1 cellular context compared by ENCODE assay signal in the genomic region with DNA sequence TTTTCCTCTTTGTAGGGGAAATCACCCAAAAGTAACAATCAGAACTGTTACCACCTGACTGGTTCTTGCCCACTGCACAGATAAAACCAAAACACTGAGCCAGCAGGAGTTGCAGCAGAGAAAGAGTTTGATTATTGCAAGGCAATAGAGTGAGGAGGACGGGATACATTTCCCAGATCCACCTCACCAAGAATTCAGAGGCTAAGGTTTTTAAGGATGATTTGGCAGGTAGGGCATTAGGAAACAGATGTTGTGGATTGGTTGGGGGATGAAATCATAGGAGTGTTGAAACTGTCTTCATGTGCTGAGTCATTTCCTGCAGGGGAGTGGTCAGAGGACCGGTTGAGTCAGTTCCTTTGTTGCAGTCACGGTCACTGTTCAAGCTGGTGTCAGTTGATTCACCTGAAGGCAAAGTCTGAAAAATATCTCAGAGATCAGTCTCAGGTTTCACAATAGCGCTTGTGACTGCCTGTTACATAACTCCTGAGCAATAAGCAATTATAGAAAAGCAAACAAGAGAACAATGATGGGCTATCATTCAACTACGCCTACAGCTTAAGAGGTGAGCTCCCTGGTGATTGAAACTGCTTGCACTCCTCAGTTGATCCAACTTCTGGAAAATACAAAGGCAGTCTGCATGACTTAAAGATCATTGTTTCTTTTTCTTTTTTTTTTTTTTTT.
TF ChIP-seq lines count a peak whose summit lies in the region.

No MANE protein-coding gene starts in this region.

TF ChIP-seq in K562, 482 proteins besides CTCF, POLR2A, EP300 and RAD21 (continued from another document and continues in another):
- TF ChIP-seq, protein P1, sequence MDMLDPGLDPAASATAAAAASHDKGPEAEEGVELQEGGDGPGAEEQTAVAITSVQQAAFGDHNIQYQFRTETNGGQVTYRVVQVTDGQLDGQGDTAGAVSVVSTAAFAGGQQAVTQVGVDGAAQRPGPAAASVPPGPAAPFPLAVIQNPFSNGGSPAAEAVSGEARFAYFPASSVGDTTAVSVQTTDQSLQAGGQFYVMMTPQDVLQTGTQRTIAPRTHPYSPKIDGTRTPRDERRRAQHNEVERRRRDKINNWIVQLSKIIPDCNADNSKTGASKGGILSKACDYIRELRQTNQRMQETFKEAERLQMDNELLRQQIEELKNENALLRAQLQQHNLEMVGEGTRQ (CRISPR knock-in tag; IDR thresholded peaks at IDR 0.05) = no peak
- TF ChIP-seq ARHGAP35 (IDR thresholded peaks at IDR 0.05; ENCODE audit: partially characterized antibody) (no peak), ZNF134 (CRISPR knock-in tag; conservative IDR thresholded peaks at IDR 0.05) (no peak), ZNF586 (CRISPR knock-in tag; conservative IDR thresholded peaks at IDR 0.05) (no peak), SMAD2 (IDR thresholded peaks at IDR 0.05; ENCODE audit: low read depth, low read length) (no peak), HDAC3 (IDR thresholded peaks at IDR 0.05; ENCODE audit: borderline replicate concordance, partially characterized antibody) (peak; percentile 91), TFE3 (CRISPR knock-in tag; IDR thresholded peaks at IDR 0.05) (no peak), CEBPG (CRISPR knock-in tag; IDR thresholded peaks at IDR 0.05) (peak; percentile 89), CEBPG (tag; conservative IDR thresholded peaks at IDR 0.05 in 1 of 2, IDR thresholded peaks at IDR 0.05 in 1 of 2) (peak; percentile 93 to 99), ZNF407 (IDR thresholded peaks at IDR 0.05; ENCODE audit: low read depth) (no peak), ATF3 (IDR thresholded peaks at IDR 0.05) (peak; percentile 99), ATF3 (CRISPR knock-in tag; conservative IDR thresholded peaks at IDR 0.05) (peak; percentile 87), ZNF512 (tag; IDR thresholded peaks at IDR 0.05) (no peak), ZNF124 (CRISPR knock-in tag; IDR thresholded peaks at IDR 0.05) (no peak), BCL6 (CRISPR knock-in tag; IDR thresholded peaks at IDR 0.05) (no peak), ZC3H11A (IDR thresholded peaks at IDR 0.05; ENCODE audit: low read depth, low read length) (no peak), PHB2 (IDR thresholded peaks at IDR 0.05; ENCODE audit: low read depth) (no peak), KLF6 (CRISPR knock-in tag; IDR thresholded peaks at IDR 0.05; ENCODE audit: borderline replicate concordance) (no peak), EGR1 (conservative IDR thresholded peaks at IDR 0.05) (peak; percentile 55; the same call in 1 of the 2 replicates), SIX5 (IDR thresholded peaks at IDR 0.05; ENCODE audit: borderline replicate concordance in 1 of 2, insufficient read depth in 1 of 2, low read depth in 1 of 2, low read length in 2 of 2) (no peak), PURB (CRISPR knock-in tag; IDR thresholded peaks at IDR 0.05; ENCODE audit: low read depth) (no peak), OTX1 (CRISPR knock-in tag; IDR thresholded peaks at IDR 0.05) (no peak), ZKSCAN1 (IDR thresholded peaks at IDR 0.05; ENCODE audit: low read depth, low read length) (no peak), PHF21A (IDR thresholded peaks at IDR 0.05; ENCODE audit: borderline replicate concordance, low read depth) (peak; percentile 90), RBBP5 (IDR thresholded peaks at IDR 0.05; ENCODE audit: borderline replicate concordance, insufficient read depth, low read length, poor library complexity, severe bottlenecking) (no peak), BRCA1 (IDR thresholded peaks at IDR 0.05) (no peak), BRCA1 (CRISPR knock-in tag; IDR thresholded peaks at IDR 0.05) (no peak), SRSF7 (optimal IDR thresholded peaks at IDR 0.05; ENCODE audit: low read depth, low read length) (no peak)
- TF ChIP-seq, protein P2, sequence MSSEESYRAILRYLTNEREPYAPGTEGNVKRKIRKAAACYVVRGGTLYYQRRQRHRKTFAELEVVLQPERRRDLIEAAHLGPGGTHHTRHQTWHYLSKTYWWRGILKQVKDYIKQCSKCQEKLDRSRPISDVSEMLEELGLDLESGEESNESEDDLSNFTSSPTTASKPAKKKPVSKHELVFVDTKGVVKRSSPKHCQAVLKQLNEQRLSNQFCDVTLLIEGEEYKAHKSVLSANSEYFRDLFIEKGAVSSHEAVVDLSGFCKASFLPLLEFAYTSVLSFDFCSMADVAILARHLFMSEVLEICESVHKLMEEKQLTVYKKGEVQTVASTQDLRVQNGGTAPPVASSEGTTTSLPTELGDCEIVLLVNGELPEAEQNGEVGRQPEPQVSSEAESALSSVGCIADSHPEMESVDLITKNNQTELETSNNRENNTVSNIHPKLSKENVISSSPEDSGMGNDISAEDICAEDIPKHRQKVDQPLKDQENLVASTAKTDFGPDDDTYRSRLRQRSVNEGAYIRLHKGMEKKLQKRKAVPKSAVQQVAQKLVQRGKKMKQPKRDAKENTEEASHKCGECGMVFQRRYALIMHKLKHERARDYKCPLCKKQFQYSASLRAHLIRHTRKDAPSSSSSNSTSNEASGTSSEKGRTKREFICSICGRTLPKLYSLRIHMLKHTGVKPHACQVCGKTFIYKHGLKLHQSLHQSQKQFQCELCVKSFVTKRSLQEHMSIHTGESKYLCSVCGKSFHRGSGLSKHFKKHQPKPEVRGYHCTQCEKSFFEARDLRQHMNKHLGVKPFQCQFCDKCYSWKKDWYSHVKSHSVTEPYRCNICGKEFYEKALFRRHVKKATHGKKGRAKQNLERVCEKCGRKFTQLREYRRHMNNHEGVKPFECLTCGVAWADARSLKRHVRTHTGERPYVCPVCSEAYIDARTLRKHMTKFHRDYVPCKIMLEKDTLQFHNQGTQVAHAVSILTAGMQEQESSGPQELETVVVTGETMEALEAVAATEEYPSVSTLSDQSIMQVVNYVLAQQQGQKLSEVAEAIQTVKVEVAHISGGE (CRISPR knock-in tag; IDR thresholded peaks at IDR 0.05) = no peak
- TF ChIP-seq, protein P3, sequence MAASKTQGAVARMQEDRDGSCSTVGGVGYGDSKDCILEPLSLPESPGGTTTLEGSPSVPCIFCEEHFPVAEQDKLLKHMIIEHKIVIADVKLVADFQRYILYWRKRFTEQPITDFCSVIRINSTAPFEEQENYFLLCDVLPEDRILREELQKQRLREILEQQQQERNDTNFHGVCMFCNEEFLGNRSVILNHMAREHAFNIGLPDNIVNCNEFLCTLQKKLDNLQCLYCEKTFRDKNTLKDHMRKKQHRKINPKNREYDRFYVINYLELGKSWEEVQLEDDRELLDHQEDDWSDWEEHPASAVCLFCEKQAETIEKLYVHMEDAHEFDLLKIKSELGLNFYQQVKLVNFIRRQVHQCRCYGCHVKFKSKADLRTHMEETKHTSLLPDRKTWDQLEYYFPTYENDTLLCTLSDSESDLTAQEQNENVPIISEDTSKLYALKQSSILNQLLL (CRISPR knock-in tag; IDR thresholded peaks at IDR 0.05; ENCODE audit: borderline replicate concordance) = no peak
- TF ChIP-seq, protein P4, sequence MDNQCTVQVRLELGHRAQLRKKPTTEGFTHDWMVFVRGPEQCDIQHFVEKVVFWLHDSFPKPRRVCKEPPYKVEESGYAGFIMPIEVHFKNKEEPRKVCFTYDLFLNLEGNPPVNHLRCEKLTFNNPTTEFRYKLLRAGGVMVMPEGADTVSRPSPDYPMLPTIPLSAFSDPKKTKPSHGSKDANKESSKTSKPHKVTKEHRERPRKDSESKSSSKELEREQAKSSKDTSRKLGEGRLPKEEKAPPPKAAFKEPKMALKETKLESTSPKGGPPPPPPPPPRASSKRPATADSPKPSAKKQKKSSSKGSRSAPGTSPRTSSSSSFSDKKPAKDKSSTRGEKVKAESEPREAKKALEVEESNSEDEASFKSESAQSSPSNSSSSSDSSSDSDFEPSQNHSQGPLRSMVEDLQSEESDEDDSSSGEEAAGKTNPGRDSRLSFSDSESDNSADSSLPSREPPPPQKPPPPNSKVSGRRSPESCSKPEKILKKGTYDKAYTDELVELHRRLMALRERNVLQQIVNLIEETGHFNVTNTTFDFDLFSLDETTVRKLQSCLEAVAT (IDR thresholded peaks at IDR 0.05) = peak in 1 of 2 experiments; percentile 60; a peak in 2 of 4 replicates
